In genomic region chr15:63800739-63801138, GRCh38 we compare ENCODE assay signal across 19 cellular contexts. TPM values are rescaled to one million over a fixed set of nuclear protein-coding genes. Genes with fewer than 3 reads are reported as not detected.
DNase-seq lines count a peak whose midpoint lies in the region; ATAC-seq and TF ChIP-seq lines count a peak whose summit lies in the region.
"Had no signal": no experiment of that assay in that cellular context is flagged by ENCODE, and none has a peak within 500 bp of the region (broad histone marks: within the 10 kb centered on the region; RNA-seq: fewer than 3 reads in every experiment).

No MANE protein-coding gene starts in this region.

- intact Hi-C loops in left cardiac atrium (cut with DNase I) = no loop called here

- ATAC-seq in left cardiac atrium = no peak
- peak; percentile 55 for ATAC-seq in WTC11
- ATAC-seq: A549, PC-3 had no signal

- no peaks in the 10 kb centered on the region for H3K27me3 ChIP-seq in cardiac muscle cell

- H3K9me3 ChIP-seq in cardiac muscle cell (ENCODE audit: low read depth) = no peaks in the 10 kb centered on the region

- H3K4me1 Mint-ChIP-seq in WTC11 = peaks cover 35% of the 10 kb centered on the region

- DNase-seq in cardiac muscle cell (ENCODE audit: low read depth in 1 of 2, low spot score in 1 of 2) = no peak
- no peak for DNase-seq in left cardiac atrium
- DNase-seq in WTC11 (ENCODE audit: low spot score) = no peak
- peak; percentile 10 for DNase-seq in kidney tubule cell (ENCODE audit: low spot score)
- no peak for DNase-seq in NCI-H69 (lab: John Stamatoyannopoulos, UW)
- no peak for DNase-seq in stimulated activated naive CD4-positive, alpha-beta T cell treated with Interleukin-2 at 50 U/mL for 16 hours (lab: John Stamatoyannopoulos, UW)
- DNase-seq in dermis blood vessel endothelial cell = no peak
- DNase-seq: C1 segment of cervical spinal cord; CD8-positive, alpha-beta memory T cell; NCI-H1417; NCI-H187; NCI-H2107; NCI-H510A; NCI-H774; PC-3; RPMI8226; SIG-M5 had no signal

- H3K4me3 ChIP-seq in cardiac muscle cell = no peak overlapping the region
- H3K4me3 ChIP-seq: A549 had no signal

- H3K27ac ChIP-seq in cardiac muscle cell = peak overlapping the region; percentile 3
- H3K27ac ChIP-seq: A549, KMS-11 had no signal

- no peak for TF ChIP-seq CTCF in cardiac muscle cell (IDR thresholded peaks at IDR 0.05; ENCODE audit: low read depth, low read length)
- TF ChIP-seq CTCF in WTC11 (IDR thresholded peaks at IDR 0.05) = no peak

- peaks cover 21% of the 10 kb centered on the region for H3K36me3 Mint-ChIP-seq in WTC11

- H3K27ac Mint-ChIP-seq in WTC11 = no peak overlapping the region
- H3K27ac Mint-ChIP-seq: CD8-positive, alpha-beta memory T cell had no signal

- CTCF ChIA-PET in WTC11 (lab: Charles Lee) = interaction anchor here (1.2 kb wide), 1 partner anchor 268 kb away, joined by 3 read pairs; no protein-coding TSS in a partner anchor

- H3K4me1 ChIP-seq in cardiac muscle cell (ENCODE audit: low read depth) = peaks cover 13% of the 10 kb centered on the region
- H3K4me1 ChIP-seq: A549 had no signal

- H3K9me3 Mint-ChIP-seq in WTC11 = peaks cover 22% of the 10 kb centered on the region

- H3K27me3 Mint-ChIP-seq in WTC11 (ENCODE audit: low read depth) = no peaks in the 10 kb centered on the region
- H3K27me3 Mint-ChIP-seq: CD8-positive, alpha-beta memory T cell had no signal

- H3K4me3 Mint-ChIP-seq in WTC11 = no peak overlapping the region
- H3K4me3 Mint-ChIP-seq: CD8-positive, alpha-beta memory T cell had no signal

- no peaks in the 10 kb centered on the region for H3K36me3 ChIP-seq in cardiac muscle cell

- POLR2A ChIA-PET in WTC11 (lab: Charles Lee) = no interaction called here

TF ChIP-seq in WTC11, 78 proteins besides CTCF, POLR2A, EP300 and RAD21:
- TF ChIP-seq GABPB1 (CRISPR knock-in tag; IDR thresholded peaks at IDR 0.05) (no peak), TEAD4 (CRISPR knock-in tag; IDR thresholded peaks at IDR 0.05) (no peak), EMX1 (CRISPR knock-in tag; IDR thresholded peaks at IDR 0.05) (no peak), IRF1 (CRISPR knock-in tag; IDR thresholded peaks at IDR 0.05) (no peak), NR3C1 (CRISPR knock-in tag; conservative IDR thresholded peaks at IDR 0.05; ENCODE audit: low read depth) (no peak), NFATC4 (CRISPR knock-in tag; IDR thresholded peaks at IDR 0.05) (no peak), ZMAT4 (CRISPR knock-in tag; IDR thresholded peaks at IDR 0.05) (no peak), NR1H2 (CRISPR knock-in tag; IDR thresholded peaks at IDR 0.05) (no peak), KAT7 (CRISPR knock-in tag; IDR thresholded peaks at IDR 0.05; ENCODE audit: borderline replicate concordance) (no peak), HMGA2 (CRISPR knock-in tag; IDR thresholded peaks at IDR 0.05) (no peak), ZNF396 (CRISPR knock-in tag; IDR thresholded peaks at IDR 0.05; ENCODE audit: borderline replicate concordance) (no peak), TP53 (CRISPR knock-in tag; IDR thresholded peaks at IDR 0.05) (no peak), E2F1 (CRISPR knock-in tag; IDR thresholded peaks at IDR 0.05) (no peak), ZNF281 (CRISPR knock-in tag; IDR thresholded peaks at IDR 0.05) (no peak), ZNF232 (CRISPR knock-in tag; IDR thresholded peaks at IDR 0.05) (no peak), SP1 (CRISPR knock-in tag; conservative IDR thresholded peaks at IDR 0.05) (no peak), HMGXB4 (CRISPR knock-in tag; IDR thresholded peaks at IDR 0.05) (no peak), ZNF138 (CRISPR knock-in tag; conservative IDR thresholded peaks at IDR 0.05) (no peak)
- TF ChIP-seq, protein P1, sequence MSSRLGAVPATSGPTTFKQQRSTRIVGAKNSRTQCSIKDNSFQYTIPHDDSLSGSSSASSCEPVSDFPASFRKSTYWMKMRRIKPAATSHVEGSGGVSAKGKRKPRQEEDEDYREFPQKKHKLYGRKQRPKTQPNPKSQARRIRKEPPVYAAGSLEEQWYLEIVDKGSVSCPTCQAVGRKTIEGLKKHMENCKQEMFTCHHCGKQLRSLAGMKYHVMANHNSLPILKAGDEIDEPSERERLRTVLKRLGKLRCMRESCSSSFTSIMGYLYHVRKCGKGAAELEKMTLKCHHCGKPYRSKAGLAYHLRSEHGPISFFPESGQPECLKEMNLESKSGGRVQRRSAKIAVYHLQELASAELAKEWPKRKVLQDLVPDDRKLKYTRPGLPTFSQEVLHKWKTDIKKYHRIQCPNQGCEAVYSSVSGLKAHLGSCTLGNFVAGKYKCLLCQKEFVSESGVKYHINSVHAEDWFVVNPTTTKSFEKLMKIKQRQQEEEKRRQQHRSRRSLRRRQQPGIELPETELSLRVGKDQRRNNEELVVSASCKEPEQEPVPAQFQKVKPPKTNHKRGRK (CRISPR knock-in tag; IDR thresholded peaks at IDR 0.05; ENCODE audit: borderline replicate concordance) = no peak
- TF ChIP-seq, protein P2, sequence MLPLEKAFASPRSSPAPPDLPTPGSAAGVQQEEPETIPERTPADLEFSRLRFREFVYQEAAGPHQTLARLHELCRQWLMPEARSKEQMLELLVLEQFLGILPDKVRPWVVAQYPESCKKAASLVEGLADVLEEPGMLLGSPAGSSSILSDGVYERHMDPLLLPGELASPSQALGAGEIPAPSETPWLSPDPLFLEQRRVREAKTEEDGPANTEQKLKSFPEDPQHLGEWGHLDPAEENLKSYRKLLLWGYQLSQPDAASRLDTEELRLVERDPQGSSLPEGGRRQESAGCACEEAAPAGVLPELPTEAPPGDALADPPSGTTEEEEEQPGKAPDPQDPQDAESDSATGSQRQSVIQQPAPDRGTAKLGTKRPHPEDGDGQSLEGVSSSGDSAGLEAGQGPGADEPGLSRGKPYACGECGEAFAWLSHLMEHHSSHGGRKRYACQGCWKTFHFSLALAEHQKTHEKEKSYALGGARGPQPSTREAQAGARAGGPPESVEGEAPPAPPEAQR (CRISPR knock-in tag; IDR thresholded peaks at IDR 0.05) = no peak
TF ChIP-seq in WTC11: peak in this region for 0.

RNA-seq across cellular contexts. Expression of gene HERC1, which starts 33.0 kb away (rescaled TPM):
- total RNA-seq in cardiac muscle cell (74.4 and 84.3 TPM in 2 replicates), left cardiac atrium (10 to 100 TPM; 78.6 to 84.1 TPM), WTC11 (2021) (36.2 to 47.8 TPM (median 42.6 TPM) in 3 replicates), dermis blood vessel endothelial cell (327 and 331 TPM in 2 replicates)
- polyA plus RNA-seq in cardiac muscle cell = 27.8 and 38.7 TPM in 2 replicates
